Comparison of ENCODE assay signal across 2 cellular contexts in the genomic region with DNA sequence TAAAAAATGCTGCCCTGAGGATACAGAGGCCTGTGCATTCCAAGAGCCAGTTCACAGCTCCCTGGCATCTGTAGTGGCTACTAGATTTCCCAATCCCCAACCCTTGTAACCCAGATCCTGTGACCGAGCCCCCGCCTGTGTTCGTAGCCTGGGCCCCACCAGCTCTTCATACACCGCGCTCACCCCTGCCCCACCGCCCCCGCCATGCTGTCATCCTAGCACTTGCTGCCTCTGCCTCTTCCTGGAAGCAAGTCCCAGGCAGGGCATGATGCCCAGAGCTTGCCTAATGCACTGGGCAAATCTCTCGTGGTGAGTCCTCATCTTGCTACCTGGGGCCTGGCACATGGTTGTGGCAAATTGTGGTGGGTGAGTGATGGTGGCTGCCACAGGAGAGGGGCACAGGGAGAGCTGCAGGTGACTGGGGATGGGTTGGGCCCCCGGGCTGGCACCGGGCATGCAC.
TF ChIP-seq lines count a peak whose summit lies in the region.

No MANE protein-coding gene starts in this region.

TF ChIP-seq in liver, 16 proteins besides CTCF, POLR2A, EP300 and RAD21:
- TF ChIP-seq ATF3 (IDR thresholded peaks at IDR 0.05) (no peak), GABPA (IDR thresholded peaks at IDR 0.05 in 1 of 2, conservative IDR thresholded peaks at IDR 0.05 in 1 of 2) (no peak), HNF4G (IDR thresholded peaks at IDR 0.05) (no peak), HNF4A (conservative IDR thresholded peaks at IDR 0.05) (peak; percentile 40 to 73), RXRA (IDR thresholded peaks at IDR 0.05) (peak; percentile 60 to 86), NR2F2 (IDR thresholded peaks at IDR 0.05) (no peak), ZBTB33 (IDR thresholded peaks at IDR 0.05) (no peak), FOXA2 (IDR thresholded peaks at IDR 0.05) (no peak), EGR1 (IDR thresholded peaks at IDR 0.05; ENCODE audit: low read depth in 2 of 2) (no peak), MAX (IDR thresholded peaks at IDR 0.05) (peak; percentile 74), YY1 (IDR thresholded peaks at IDR 0.05) (peak; percentile 45), FOXA1 (IDR thresholded peaks at IDR 0.05) (no peak), SP1 (IDR thresholded peaks at IDR 0.05) (peak; percentile 33), JUND (IDR thresholded peaks at IDR 0.05) (peak in 1 of 2 donors; percentile 50), TAF1 (conservative IDR thresholded peaks at IDR 0.05) (no peak)
- TF ChIP-seq, protein P1, sequence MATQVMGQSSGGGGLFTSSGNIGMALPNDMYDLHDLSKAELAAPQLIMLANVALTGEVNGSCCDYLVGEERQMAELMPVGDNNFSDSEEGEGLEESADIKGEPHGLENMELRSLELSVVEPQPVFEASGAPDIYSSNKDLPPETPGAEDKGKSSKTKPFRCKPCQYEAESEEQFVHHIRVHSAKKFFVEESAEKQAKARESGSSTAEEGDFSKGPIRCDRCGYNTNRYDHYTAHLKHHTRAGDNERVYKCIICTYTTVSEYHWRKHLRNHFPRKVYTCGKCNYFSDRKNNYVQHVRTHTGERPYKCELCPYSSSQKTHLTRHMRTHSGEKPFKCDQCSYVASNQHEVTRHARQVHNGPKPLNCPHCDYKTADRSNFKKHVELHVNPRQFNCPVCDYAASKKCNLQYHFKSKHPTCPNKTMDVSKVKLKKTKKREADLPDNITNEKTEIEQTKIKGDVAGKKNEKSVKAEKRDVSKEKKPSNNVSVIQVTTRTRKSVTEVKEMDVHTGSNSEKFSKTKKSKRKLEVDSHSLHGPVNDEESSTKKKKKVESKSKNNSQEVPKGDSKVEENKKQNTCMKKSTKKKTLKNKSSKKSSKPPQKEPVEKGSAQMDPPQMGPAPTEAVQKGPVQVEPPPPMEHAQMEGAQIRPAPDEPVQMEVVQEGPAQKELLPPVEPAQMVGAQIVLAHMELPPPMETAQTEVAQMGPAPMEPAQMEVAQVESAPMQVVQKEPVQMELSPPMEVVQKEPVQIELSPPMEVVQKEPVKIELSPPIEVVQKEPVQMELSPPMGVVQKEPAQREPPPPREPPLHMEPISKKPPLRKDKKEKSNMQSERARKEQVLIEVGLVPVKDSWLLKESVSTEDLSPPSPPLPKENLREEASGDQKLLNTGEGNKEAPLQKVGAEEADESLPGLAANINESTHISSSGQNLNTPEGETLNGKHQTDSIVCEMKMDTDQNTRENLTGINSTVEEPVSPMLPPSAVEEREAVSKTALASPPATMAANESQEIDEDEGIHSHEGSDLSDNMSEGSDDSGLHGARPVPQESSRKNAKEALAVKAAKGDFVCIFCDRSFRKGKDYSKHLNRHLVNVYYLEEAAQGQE (IDR thresholded peaks at IDR 0.05), result no peak

TF ChIP-seq in HepG2, 621 proteins besides CTCF, POLR2A, EP300 and RAD21:
- no peak for TF ChIP-seq KDM5A (IDR thresholded peaks at IDR 0.05; ENCODE audit: borderline replicate concordance, low read length)
- no peak for TF ChIP-seq ZBTB3 (CRISPR knock-in tag; IDR thresholded peaks at IDR 0.05; ENCODE audit: borderline replicate concordance, low read depth)
- TF ChIP-seq SMAD1 (CRISPR knock-in tag; IDR thresholded peaks at IDR 0.05; ENCODE audit: borderline replicate concordance, low read depth), result no peak
- TF ChIP-seq HMG20A (CRISPR knock-in tag; IDR thresholded peaks at IDR 0.05; ENCODE audit: borderline replicate concordance), result no peak
- TF ChIP-seq ZBTB2 (CRISPR knock-in tag; IDR thresholded peaks at IDR 0.05; ENCODE audit: low read depth), result no peak
- TF ChIP-seq MTF1 (CRISPR knock-in tag; IDR thresholded peaks at IDR 0.05), result no peak
- no peak for TF ChIP-seq ATM (IDR thresholded peaks at IDR 0.05; ENCODE audit: borderline replicate concordance)
- TF ChIP-seq GATA4 (IDR thresholded peaks at IDR 0.05; ENCODE audit: borderline replicate concordance, low read depth), result no peak
- TF ChIP-seq ZNF580 (CRISPR knock-in tag; IDR thresholded peaks at IDR 0.05; ENCODE audit: borderline replicate concordance, low read depth), result no peak
- TF ChIP-seq ZNF589 (CRISPR knock-in tag; conservative IDR thresholded peaks at IDR 0.05), result no peak
- TF ChIP-seq ZNF562 (CRISPR knock-in tag; IDR thresholded peaks at IDR 0.05; ENCODE audit: borderline replicate concordance), result no peak
- TF ChIP-seq ZNF354B (CRISPR knock-in tag; IDR thresholded peaks at IDR 0.05), result no peak
- TF ChIP-seq, protein P2, sequence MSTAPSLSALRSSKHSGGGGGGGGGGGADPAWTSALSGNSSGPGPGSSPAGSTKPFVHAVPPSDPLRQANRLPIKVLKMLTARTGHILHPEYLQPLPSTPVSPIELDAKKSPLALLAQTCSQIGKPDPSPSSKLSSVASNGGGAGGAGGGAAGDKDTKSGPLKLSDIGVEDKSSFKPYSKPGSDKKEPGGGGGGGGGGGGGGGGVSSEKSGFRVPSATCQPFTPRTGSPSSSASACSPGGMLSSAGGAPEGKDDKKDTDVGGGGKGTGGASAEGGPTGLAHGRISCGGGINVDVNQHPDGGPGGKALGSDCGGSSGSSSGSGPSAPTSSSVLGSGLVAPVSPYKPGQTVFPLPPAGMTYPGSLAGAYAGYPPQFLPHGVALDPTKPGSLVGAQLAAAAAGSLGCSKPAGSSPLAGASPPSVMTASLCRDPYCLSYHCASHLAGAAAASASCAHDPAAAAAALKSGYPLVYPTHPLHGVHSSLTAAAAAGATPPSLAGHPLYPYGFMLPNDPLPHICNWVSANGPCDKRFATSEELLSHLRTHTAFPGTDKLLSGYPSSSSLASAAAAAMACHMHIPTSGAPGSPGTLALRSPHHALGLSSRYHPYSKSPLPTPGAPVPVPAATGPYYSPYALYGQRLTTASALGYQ (CRISPR knock-in tag; IDR thresholded peaks at IDR 0.05), result no peak
- no peak for TF ChIP-seq AGO2 (optimal IDR thresholded peaks at IDR 0.05; ENCODE audit: low read depth, low read length)
- no peak for TF ChIP-seq KDM4B (CRISPR knock-in tag; IDR thresholded peaks at IDR 0.05)
- no peak for TF ChIP-seq ZGPAT (CRISPR knock-in tag; IDR thresholded peaks at IDR 0.05)
- TF ChIP-seq, protein P3, sequence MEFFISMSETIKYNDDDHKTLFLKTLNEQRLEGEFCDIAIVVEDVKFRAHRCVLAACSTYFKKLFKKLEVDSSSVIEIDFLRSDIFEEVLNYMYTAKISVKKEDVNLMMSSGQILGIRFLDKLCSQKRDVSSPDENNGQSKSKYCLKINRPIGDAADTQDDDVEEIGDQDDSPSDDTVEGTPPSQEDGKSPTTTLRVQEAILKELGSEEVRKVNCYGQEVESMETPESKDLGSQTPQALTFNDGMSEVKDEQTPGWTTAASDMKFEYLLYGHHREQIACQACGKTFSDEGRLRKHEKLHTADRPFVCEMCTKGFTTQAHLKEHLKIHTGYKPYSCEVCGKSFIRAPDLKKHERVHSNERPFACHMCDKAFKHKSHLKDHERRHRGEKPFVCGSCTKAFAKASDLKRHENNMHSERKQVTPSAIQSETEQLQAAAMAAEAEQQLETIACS (CRISPR knock-in tag; IDR thresholded peaks at IDR 0.05), result no peak
- no peak for TF ChIP-seq ZNF646 (CRISPR knock-in tag; IDR thresholded peaks at IDR 0.05)
- TF ChIP-seq ZNF674 (CRISPR knock-in tag; IDR thresholded peaks at IDR 0.05; ENCODE audit: low read depth), result no peak
